Comparison of ENCODE assay signal across 12 cellular contexts in genomic region chr17:70171159-70171558, GRCh38. TPM values are rescaled to one million over a fixed set of nuclear protein-coding genes. Genes with fewer than 3 reads are reported as not detected.
DNase-seq lines count a peak whose midpoint lies in the region; ATAC-seq and TF ChIP-seq lines count a peak whose summit lies in the region.
"Had no signal": no experiment of that assay in that cellular context is flagged by ENCODE, and none has a peak within 500 bp of the region (broad histone marks: within the 10 kb centered on the region; RNA-seq: fewer than 3 reads in every experiment).

No MANE protein-coding gene starts in this region.

- H2BK20ac ChIP-seq in IMR-90 (ENCODE audit: low read depth, low read length), result no peak overlapping the region

- POLR2A ChIA-PET in IMR-90 (lab: Charles Lee; ENCODE audit: unreplicated experiment), result interaction anchor here (0.5 to 1.7 kb wide), 3 partner anchors 12 to 649 kb away, joined by 3 to 5 read pairs (median 4); no protein-coding TSS in a partner anchor

- peaks cover 7% of the 10 kb centered on the region for H3K36me3 Mint-ChIP-seq in nephron (ENCODE audit: low read depth)
- H3K36me3 Mint-ChIP-seq: CD4-positive, CD25-positive, alpha-beta regulatory T cell; naive B cell had no signal

- no peaks in the 10 kb centered on the region for H3K4me1 ChIP-seq in IMR-90 (ENCODE audit: control insufficient read depth, insufficient read depth, low read length)

- H3K4me1 Mint-ChIP-seq in nephron, result peaks cover 30% of the 10 kb centered on the region

- H2BK5ac ChIP-seq in IMR-90 (ENCODE audit: low read depth, low read length, poor library complexity, severe bottlenecking), result no peak overlapping the region

- peak overlapping the region; percentile 79 to 90 (median 87) for H3K4me3 Mint-ChIP-seq in nephron
- H3K4me3 Mint-ChIP-seq: CD4-positive, CD25-positive, alpha-beta regulatory T cell had no signal

- H3K27me3 ChIP-seq in IMR-90 (ENCODE audit: control insufficient read depth, insufficient read depth, low read length) (no peaks in the 10 kb centered on the region), dorsolateral prefrontal cortex (no peaks in the 10 kb centered on the region)
- H3K27me3 ChIP-seq: vagina had no signal

- DNase-seq in AG10803 (ENCODE audit: low read depth), result no peak
- DNase-seq in IMR-90, result no peak
- DNase-seq in dorsolateral prefrontal cortex, result no peak
- DNase-seq: CD4-positive, CD25-positive, alpha-beta regulatory T cell; naive B cell had no signal

- H4K8ac ChIP-seq in IMR-90 (ENCODE audit: low read depth in 2 of 2, low read length in 2 of 2), result no peak overlapping the region

- H3K4ac ChIP-seq in IMR-90 (ENCODE audit: low read depth, low read length), result no peak overlapping the region

- H3K23ac ChIP-seq in IMR-90 (ENCODE audit: low read depth, low read length), result no peak overlapping the region

- no peak overlapping the region; the same call in 1 of the 2 replicates for H3K9ac ChIP-seq in IMR-90 (ENCODE audit: low read depth, low read length)

- H3K27ac Mint-ChIP-seq in nephron, result peak overlapping the region in 1 of 3 experiments; percentile 34
- H3K27ac Mint-ChIP-seq: IgD-negative memory B cell, naive B cell had no signal

- H2AFZ ChIP-seq in IMR-90 (replicated peaks; ENCODE audit: low read length, poor library complexity), result no peak overlapping the region

- CTCF ChIA-PET in IMR-90 (lab: Yijun Ruan, JAX), result interaction anchor here (0.6 to 1.2 kb wide), 3 partner anchors 563 to 670 kb away, joined by 3 to 4 read pairs (median 3); no protein-coding TSS in a partner anchor

- TF ChIP-seq RAD21 in IMR-90 (IDR thresholded peaks at IDR 0.05; ENCODE audit: low read length), result no peak

- no peak overlapping the region for H3K27ac ChIP-seq in IMR-90 (ENCODE audit: insufficient read depth, low read length)
- peak overlapping the region in 52 of 59 donors; percentile 17 to 99 (median 94) for H3K27ac ChIP-seq in dorsolateral prefrontal cortex
- H3K27ac ChIP-seq: vagina had no signal

- H4K91ac ChIP-seq in IMR-90 (ENCODE audit: insufficient read depth, low read depth, low read length), result no peak overlapping the region

- no peak overlapping the region for H3K56ac ChIP-seq in IMR-90 (ENCODE audit: extremely low read depth, insufficient read depth, low read length)

- H4K20me1 ChIP-seq in IMR-90 (ENCODE audit: insufficient read depth, low read length), result no peaks in the 10 kb centered on the region

- no peak overlapping the region for H3K18ac ChIP-seq in IMR-90 (ENCODE audit: low read depth, low read length)

- BruUV-seq in IMR-90 (replicated peaks; lab: Mats Ljungman, UMichigan), result no TSS peak

- H3K79me1 ChIP-seq in IMR-90 (ENCODE audit: low read depth in 1 of 2, low read length in 2 of 2), result no peaks in the 10 kb centered on the region

- H3K4me2 ChIP-seq in IMR-90 (ENCODE audit: low read depth, low read length), result peak overlapping the region; percentile 68; the same call in 1 of the 2 replicates

- intact Hi-C loops in IMR-90 (cut with micrococcal nuclease), result loop anchor here (10.0 kb wide), 1 partner anchor 384 kb away; no protein-coding TSS in a partner anchor
- intact Hi-C loops in dorsolateral prefrontal cortex (cut with DNase I), result loop anchor here in 1 of 2 donors (10.0 kb wide), 1 partner anchor 324 kb away; no protein-coding TSS in a partner anchor

- H3K36me3 ChIP-seq in IMR-90 (ENCODE audit: control insufficient read depth, insufficient read depth, low read length), result peaks cover 14% of the 10 kb centered on the region
- H3K36me3 ChIP-seq: vagina had no signal

- H3K14ac ChIP-seq in IMR-90 (replicated peaks; ENCODE audit: low read depth, low read length), result no peak overlapping the region

- H2AK9ac ChIP-seq in IMR-90 (replicated peaks; ENCODE audit: low read depth, low read length, poor library complexity), result no peak overlapping the region

- H2BK15ac ChIP-seq in IMR-90 (ENCODE audit: low read depth, low read length), result no peak overlapping the region

- no peaks in the 10 kb centered on the region for H3K9me1 ChIP-seq in IMR-90 (ENCODE audit: insufficient read depth, low read length)

- no peak overlapping the region for H2AK5ac ChIP-seq in IMR-90 (ENCODE audit: low read depth, low read length)

- in situ Hi-C loops in IMR-90 (cut with MboI; ENCODE audit: low sequenced_read_pairs), result no loop called here

- H3K27me3 Mint-ChIP-seq in nephron (ENCODE audit: low read depth), result peaks cover 46% of the 10 kb centered on the region

- ATAC-seq in IMR-90 (ENCODE audit: low read depth), result no peak
- no peak for ATAC-seq in HG02852 (IDR thresholded peaks at IDR 0.05; ENCODE audit: unreplicated experiment)
- no peak for ATAC-seq in HG03469 (IDR thresholded peaks at IDR 0.05; ENCODE audit: unreplicated experiment)
- ATAC-seq in GM19023 (IDR thresholded peaks at IDR 0.05; ENCODE audit: unreplicated experiment), result no peak
- ATAC-seq in HG03457 (IDR thresholded peaks at IDR 0.05; ENCODE audit: unreplicated experiment), result no peak

- H3K4me3 ChIP-seq in AG10803 (ENCODE audit: low read length), result peak overlapping the region; percentile 76
- peak overlapping the region; percentile 35; the same call in 1 of the 2 replicates for H3K4me3 ChIP-seq in IMR-90 (ENCODE audit: insufficient read depth, low read depth, low read length)
- H3K4me3 ChIP-seq in dorsolateral prefrontal cortex, result peak overlapping the region; percentile 59 to 96 (median 83)

- WGBS in IMR-90 (ENCODE audit: extremely low coverage in 2 of 2, insufficient read length in 1 of 2), 2 experiments, result 83% methylated on average over 1 of the region's 5 CpGs; no CpG with 5 or more reads in 1 of the 2 experiments

- H2BK120ac ChIP-seq in IMR-90 (ENCODE audit: low read depth, low read length), result no peak overlapping the region

- H4K5ac ChIP-seq in IMR-90 (ENCODE audit: low read depth, low read length), result no peak overlapping the region

- dilution Hi-C loops in IMR-90 (cut with HindIII; ENCODE audit: low sequenced_read_pairs, unreplicated experiment), result no loop called here

- no peak for TF ChIP-seq POLR2A in IMR-90 (IDR thresholded peaks at IDR 0.05; ENCODE audit: low read depth, low read length)

- TF ChIP-seq CTCF in AG10803 (conservative IDR thresholded peaks at IDR 0.05; ENCODE audit: low read length), result no peak
- TF ChIP-seq CTCF in IMR-90 (conservative IDR thresholded peaks at IDR 0.05; ENCODE audit: low read depth, low read length), result no peak
- no peak for TF ChIP-seq CTCF in dorsolateral prefrontal cortex (IDR thresholded peaks at IDR 0.05 in 54 of 56, conservative IDR thresholded peaks at IDR 0.05 in 2 of 56; ENCODE audit: low read depth in 1 of 56, partially characterized antibody in 56 of 56)
- no peak for TF ChIP-seq CTCF in nephron (IDR thresholded peaks at IDR 0.05; ENCODE audit: unreplicated experiment in 3 of 3)

- H3K9me3 Mint-ChIP-seq in nephron, result no peaks in the 10 kb centered on the region
- H3K9me3 Mint-ChIP-seq: naive B cell had no signal

- peaks cover 1% of the 10 kb centered on the region; the same call in 1 of the 2 replicates for H3K9me3 ChIP-seq in IMR-90 (ENCODE audit: control insufficient read depth, insufficient read depth, low read length)
- H3K9me3 ChIP-seq: vagina had no signal

TF ChIP-seq in IMR-90, 13 proteins besides CTCF, POLR2A, EP300 and RAD21:
- TF ChIP-seq RFX5 (IDR thresholded peaks at IDR 0.05; ENCODE audit: low read depth, low read length), result no peak
- TF ChIP-seq CEBPB (IDR thresholded peaks at IDR 0.05; ENCODE audit: low read depth, low read length), result no peak
- TF ChIP-seq RCOR1 (IDR thresholded peaks at IDR 0.05; ENCODE audit: insufficient replicate concordance, low read length), result no peak
- no peak for TF ChIP-seq BHLHE40 (IDR thresholded peaks at IDR 0.05; ENCODE audit: low read depth, low read length)
- TF ChIP-seq SMC3 (IDR thresholded peaks at IDR 0.05; ENCODE audit: low read depth, low read length), result no peak
- no peak for TF ChIP-seq CHD1 (IDR thresholded peaks at IDR 0.05; ENCODE audit: low read depth, low read length)
- TF ChIP-seq MAZ (IDR thresholded peaks at IDR 0.05; ENCODE audit: borderline replicate concordance, low read depth, low read length), result no peak
- no peak for TF ChIP-seq MXI1 (IDR thresholded peaks at IDR 0.05; ENCODE audit: borderline replicate concordance, low read depth, low read length)
- no peak for TF ChIP-seq FOS (IDR thresholded peaks at IDR 0.05; ENCODE audit: low read depth, low read length)
- TF ChIP-seq, protein P1, sequence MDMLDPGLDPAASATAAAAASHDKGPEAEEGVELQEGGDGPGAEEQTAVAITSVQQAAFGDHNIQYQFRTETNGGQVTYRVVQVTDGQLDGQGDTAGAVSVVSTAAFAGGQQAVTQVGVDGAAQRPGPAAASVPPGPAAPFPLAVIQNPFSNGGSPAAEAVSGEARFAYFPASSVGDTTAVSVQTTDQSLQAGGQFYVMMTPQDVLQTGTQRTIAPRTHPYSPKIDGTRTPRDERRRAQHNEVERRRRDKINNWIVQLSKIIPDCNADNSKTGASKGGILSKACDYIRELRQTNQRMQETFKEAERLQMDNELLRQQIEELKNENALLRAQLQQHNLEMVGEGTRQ (IDR thresholded peaks at IDR 0.05; ENCODE audit: low read depth, low read length), result no peak
- no peak for TF ChIP-seq ELK1 (IDR thresholded peaks at IDR 0.05; ENCODE audit: borderline replicate concordance, low read depth, low read length)
- TF ChIP-seq NFE2L2 (IDR thresholded peaks at IDR 0.05; ENCODE audit: low read depth, low read length), result no peak
- no peak for TF ChIP-seq MAFK (IDR thresholded peaks at IDR 0.05; ENCODE audit: low read depth, low read length)
TF ChIP-seq in IMR-90: peak in this region for 0.

RNA-seq across cellular contexts. Expression of gene KCNJ2, which starts 1.8 kb away (rescaled TPM):
- total RNA-seq in IMR-90 (2012; rRNA removed) (5.8 and 8.6 TPM in 2 replicates), dorsolateral prefrontal cortex (10 to 100 TPM in 119 of 120 experiments, 1 to 10 TPM in 1; 7.8 to 66.9 (median 21.8) TPM)
- 0.33 and 0.55 TPM in 2 replicates for polyA plus RNA-seq in IMR-90 (2012; rRNA removed)
- polyA plus RNA-seq in IMR-90 (2012; cell fraction: cytosol; rRNA removed), result 0.37 and 0.51 TPM in 2 replicates
- 0.21 and 1.1 TPM in 2 replicates for polyA plus RNA-seq in IMR-90 (2012; cell fraction: nucleus; rRNA removed; ENCODE audit: low replicate concordance)
- polyA plus RNA-seq: CD4-positive, CD25-positive, alpha-beta regulatory T cell; IgD-negative memory B cell had no signal
